10 cellular contexts compared by ENCODE assay signal in genomic region chr1:8661185-8662110, GRCh38.
DNase-seq lines count a peak whose midpoint lies in the region; ATAC-seq and TF ChIP-seq lines count a peak whose summit lies in the region.
"Had no signal": no experiment of that assay in that cellular context is flagged by ENCODE, and none has a peak within 500 bp of the region (broad histone marks: within the 10 kb centered on the region; RNA-seq: fewer than 3 reads in every experiment).

No MANE protein-coding gene starts in this region.

- H3K27me3 ChIP-seq in neural progenitor cell: no peaks in the 10 kb centered on the region
- H3K27me3 ChIP-seq: neutrophil had no signal

- ATAC-seq in left ventricle myocardium superior (peak; percentile 40), GM19395 (IDR thresholded peaks at IDR 0.05; ENCODE audit: unreplicated experiment) (no peak)

- peaks cover 100% of the 10 kb centered on the region for H3K79me2 ChIP-seq in neural progenitor cell (ENCODE audit: low read depth)

- H3K9ac ChIP-seq in neural progenitor cell: no peak overlapping the region

- H3K27me3 Mint-ChIP-seq in neural progenitor cell (ENCODE audit: insufficient read depth, low read depth): no peaks in the 10 kb centered on the region
- H3K27me3 Mint-ChIP-seq: T-cell had no signal

- peaks cover 83% of the 10 kb centered on the region for H4K20me1 ChIP-seq in neural progenitor cell (ENCODE audit: low read depth)

- no peak overlapping the region for H3K27ac ChIP-seq in neural progenitor cell
- H3K27ac ChIP-seq: neutrophil had no signal

- H3F3A ChIP-seq in neural progenitor cell (ENCODE audit: low read depth): peaks cover 9% of the 10 kb centered on the region

- no peak overlapping the region for H3K4me3 ChIP-seq in neural progenitor cell

- intact Hi-C loops in left ventricle myocardium superior (cut with micrococcal nuclease): no loop called here

- H3K27ac Mint-ChIP-seq in neural progenitor cell: no peak overlapping the region
- H3K27ac Mint-ChIP-seq: T-cell had no signal

- H3K4me3 Mint-ChIP-seq in neural progenitor cell: no peak overlapping the region
- H3K4me3 Mint-ChIP-seq: T-cell had no signal

- peaks cover 34% of the 10 kb centered on the region for H3K4me1 ChIP-seq in neural progenitor cell

- H2AFZ ChIP-seq in neural progenitor cell (replicated peaks): no peak overlapping the region

- DNase-seq in NCI-H2196 (lab: John Stamatoyannopoulos, UW; ENCODE audit: unreplicated experiment) (peak; percentile 38), NCI-H2196 treated with DMSO at 0.1 percent for 48 hours (lab: John Stamatoyannopoulos, UW; ENCODE audit: unreplicated experiment) (no peak), left ventricle myocardium superior (no peak), neural progenitor cell (ENCODE audit: low spot score) (no peak), COLO668 (lab: John Stamatoyannopoulos, UW; ENCODE audit: unreplicated experiment) (no peak)
- peak; percentile 64 for DNase-seq in activated CD4-positive, alpha-beta T cell treated with anti-CD3 and anti-CD28 coated beads for 48 hours
- peak; percentile 26 to 39 for DNase-seq in stimulated activated CD4-positive, alpha-beta T cell treated with anti-CD3 and anti-CD28 coated beads, Interleukin-4, amount 100 ng/mL, for 4 hours

- no peaks in the 10 kb centered on the region for H3K9me3 ChIP-seq in neural progenitor cell (ENCODE audit: low read depth)
- H3K9me3 ChIP-seq: neutrophil had no signal

- H3K36me3 Mint-ChIP-seq in neural progenitor cell: peaks cover 9% of the 10 kb centered on the region
- H3K36me3 Mint-ChIP-seq: T-cell had no signal

- peaks cover 10% of the 10 kb centered on the region for H3K4me1 Mint-ChIP-seq in neural progenitor cell

- no peak for TF ChIP-seq CTCF in neural progenitor cell (IDR thresholded peaks at IDR 0.05)

- H3K4me2 ChIP-seq in neural progenitor cell: no peak overlapping the region

- H3K9me3 Mint-ChIP-seq in neural progenitor cell: peaks cover 2% of the 10 kb centered on the region
- H3K9me3 Mint-ChIP-seq: T-cell had no signal

- H3K36me3 ChIP-seq in neural progenitor cell: no peaks in the 10 kb centered on the region
- H3K36me3 ChIP-seq: neutrophil had no signal

Comparison
In these comparisons a context has a peak if more than half of its experiments do, and no peak if none do; other contexts are left out.
1. DNase-seq: peak in NCI-H2196 (single experiment), activated CD4-positive, alpha-beta T cell treated with anti-CD3 and anti-CD28 coated beads for 48 hours (single experiment) and stimulated activated CD4-positive, alpha-beta T cell treated with anti-CD3 and anti-CD28 coated beads, Interleukin-4, amount 100 ng/mL, for 4 hours (2 of 2); none in NCI-H2196 treated with DMSO at 0.1 percent for 48 hours (single experiment), left ventricle myocardium superior (single experiment), neural progenitor cell (single experiment) and COLO668 (single experiment).